Comparison of ENCODE assay signal across 1 cellular context in genomic region chr15:45166792-45167630, GRCh38.
TF ChIP-seq lines count a peak whose summit lies in the region.

No MANE protein-coding gene starts in this region.

TF ChIP-seq in K562, 482 proteins besides CTCF, POLR2A, EP300 and RAD21 (continued from another document and continues in another):
- peak in 1 of 2 experiments; percentile 46; a peak in 1 of 4 replicates for TF ChIP-seq MNT (conservative IDR thresholded peaks at IDR 0.05)
- no peak for TF ChIP-seq ATF4 (CRISPR knock-in tag; IDR thresholded peaks at IDR 0.05)
- no peak for TF ChIP-seq FIP1L1 (IDR thresholded peaks at IDR 0.05; ENCODE audit: low read depth, low read length, poor library complexity, severe bottlenecking)
- TF ChIP-seq RBFOX2 (IDR thresholded peaks at IDR 0.05; ENCODE audit: low read depth, low read length) = peak; percentile 81
- TF ChIP-seq NFE2 (IDR thresholded peaks at IDR 0.05; ENCODE audit: low read depth) = no peak
- TF ChIP-seq ZFPM2 (CRISPR knock-in tag; IDR thresholded peaks at IDR 0.05) = no peak
- TF ChIP-seq MITF (IDR thresholded peaks at IDR 0.05) = no peak
- no peak for TF ChIP-seq ZBTB40 (IDR thresholded peaks at IDR 0.05)
- no peak for TF ChIP-seq ZBTB40 (CRISPR knock-in tag; IDR thresholded peaks at IDR 0.05)
- TF ChIP-seq ZNF740 (CRISPR knock-in tag; IDR thresholded peaks at IDR 0.05) = no peak
- TF ChIP-seq ZNF740 (tag; IDR thresholded peaks at IDR 0.05) = no peak
- TF ChIP-seq CHAMP1 (IDR thresholded peaks at IDR 0.05) = no peak
- TF ChIP-seq RBM25 (IDR thresholded peaks at IDR 0.05; ENCODE audit: low read depth, low read length, severe bottlenecking) = no peak
- no peak for TF ChIP-seq ETS1 (conservative IDR thresholded peaks at IDR 0.05; ENCODE audit: control insufficient read depth, low read depth, low read length)
- no peak for TF ChIP-seq KAT7 (CRISPR knock-in tag; IDR thresholded peaks at IDR 0.05; ENCODE audit: borderline replicate concordance)
- TF ChIP-seq POU5F1 (IDR thresholded peaks at IDR 0.05; ENCODE audit: borderline replicate concordance, low read depth, low read length, partially characterized antibody) = no peak
- TF ChIP-seq ZNF316 (IDR thresholded peaks at IDR 0.05) = no peak
- TF ChIP-seq CC2D1A (IDR thresholded peaks at IDR 0.05) = no peak
- TF ChIP-seq GTF2A2 (tag; IDR thresholded peaks at IDR 0.05) = no peak; the same call in 1 of the 2 replicates
- TF ChIP-seq ERF (CRISPR knock-in tag; IDR thresholded peaks at IDR 0.05) = 0 out of 2 replicates have a peak, but pooled peaks have one; percentile 17
- no peak for TF ChIP-seq ZNF277 (CRISPR knock-in tag; IDR thresholded peaks at IDR 0.05; ENCODE audit: borderline replicate concordance)
- no peak for TF ChIP-seq MBD1 (CRISPR knock-in tag; IDR thresholded peaks at IDR 0.05)
- TF ChIP-seq HMG20A (CRISPR knock-in tag; conservative IDR thresholded peaks at IDR 0.05) = no peak
- TF ChIP-seq CBX3 (IDR thresholded peaks at IDR 0.05; ENCODE audit: borderline replicate concordance in 1 of 2, low read length in 2 of 2) = no peak
- no peak for TF ChIP-seq ZNF780A (CRISPR knock-in tag; IDR thresholded peaks at IDR 0.05)
- TF ChIP-seq POLR3G (IDR thresholded peaks at IDR 0.05; ENCODE audit: extremely low read depth, insufficient read length, insufficient replicate concordance) = no peak
- no peak for TF ChIP-seq MLX (CRISPR knock-in tag; conservative IDR thresholded peaks at IDR 0.05)
- no peak for TF ChIP-seq NEUROD1 (IDR thresholded peaks at IDR 0.05; ENCODE audit: borderline replicate concordance, low read depth, low read length, partially characterized antibody)
- TF ChIP-seq SOX6 (IDR thresholded peaks at IDR 0.05) = no peak
- no peak for TF ChIP-seq KLF6 (CRISPR knock-in tag; IDR thresholded peaks at IDR 0.05; ENCODE audit: borderline replicate concordance)
- no peak for TF ChIP-seq TGIF2 (CRISPR knock-in tag; IDR thresholded peaks at IDR 0.05)
- TF ChIP-seq CTBP1 (IDR thresholded peaks at IDR 0.05; ENCODE audit: borderline replicate concordance) = 0 out of 2 replicates have a peak, but pooled peaks have one; percentile 53
- TF ChIP-seq MAZ (CRISPR knock-in tag; conservative IDR thresholded peaks at IDR 0.05 in 1 of 2, IDR thresholded peaks at IDR 0.05 in 1 of 2) = peak; percentile 50 to 77; a peak in 3 of 4 replicates
